ENCODE assay signal across 25 cellular contexts in genomic region chr13:53001871-53002270, GRCh38. TPM values are rescaled to one million over a fixed set of nuclear protein-coding genes. Genes with fewer than 3 reads are reported as not detected.
"Had no signal": no experiment of that assay in that cellular context is flagged by ENCODE, and none has a peak within 500 bp of the region (broad histone marks: within the 10 kb centered on the region; RNA-seq: fewer than 3 reads in every experiment).

No MANE protein-coding gene starts in this region.

- DNase-seq: activated B cell treated with CpG ODN at 0.5 μM for 24 hours; activated CD4-positive, alpha-beta T cell treated with anti-CD3 and anti-CD28 coated beads for 1 hour; activated CD4-positive, alpha-beta T cell treated with anti-CD3 and anti-CD28 coated beads, Interleukin-2, amount 10 ng/mL, durations not matched to agents 24 days and 14 days; activated CD4-positive, alpha-beta T cell treated with anti-CD3 and anti-CD28 coated beads, Interleukin-2, amount 50 U/mL, for 48 hours; activated CD8-positive, alpha-beta memory T cell treated with anti-CD3 and anti-CD28 coated beads, Interleukin-2, amount 10 ng/mL, durations not matched to agents 7 days and 5 days; activated effector memory CD4-positive, alpha-beta T cell treated with anti-CD3 and anti-CD28 coated beads, Interleukin-2, amount 50 U/mL, for 16 hours; activated naive CD4-positive, alpha-beta T cell treated with Interleukin-2 at 50 U/mL for 16 hours; activated naive CD8-positive, alpha-beta T cell treated with anti-CD3 and anti-CD28 coated beads, Interleukin-2, amount 50 U/mL, for 24 hours; activated T-cell treated with anti-CD3 and anti-CD28 coated beads, Interleukin-2, amount 50 U/mL, for 24 hours; amniotic stem cell; body of pancreas; NCI-H1048; NCI-H1417 treated with DMSO at 0.1 percent for 48 hours; NCI-H1694; NCI-H2029; NCI-H446; NCI-H524; SIG-M5; T-helper 17 cell; T-helper 9 cell had no signal

- H3K4me1 ChIP-seq: ascending aorta had no signal

- H3K36me3 ChIP-seq: ascending aorta, cardiac muscle cell had no signal

- H3K9me3 ChIP-seq: ascending aorta, body of pancreas had no signal

- H3K27ac ChIP-seq: ascending aorta, body of pancreas, cardiac muscle cell had no signal

- H3K27me3 ChIP-seq: ascending aorta, body of pancreas, cardiac muscle cell had no signal

- ATAC-seq: activated CD8-positive, alpha-beta memory T cell treated with anti-CD3 and anti-CD28 coated beads, Interleukin-2, amount 10 ng/mL, durations not matched to agents 7 days and 5 days; activated naive CD4-positive, alpha-beta T cell treated with anti-CD3 and anti-CD28 coated beads, Interleukin-2, amount 50 U/mL, for 72 hours; activated naive CD8-positive, alpha-beta T cell treated with anti-CD3 and anti-CD28 coated beads, Interleukin-2, amount 50 U/mL, for 24 hours; body of pancreas; K562; T-helper 17 cell had no signal

- H3K4me3 ChIP-seq: ascending aorta, body of pancreas, cardiac muscle cell, K562 had no signal

RNA-seq across cellular contexts. Expression of gene OLFM4, which starts 26.7 kb away (rescaled TPM):
- total RNA-seq: activated B cell treated with CpG ODN at 0.5 μM for 24 hours; activated CD4-positive, alpha-beta T cell treated with anti-CD3 and anti-CD28 coated beads, Interleukin-2, amount 10 ng/mL, durations not matched to agents 24 days and 14 days; activated CD8-positive, alpha-beta memory T cell treated with anti-CD3 and anti-CD28 coated beads, Interleukin-2, amount 10 ng/mL, durations not matched to agents 7 days and 5 days; activated naive CD4-positive, alpha-beta T cell treated with anti-CD3 and anti-CD28 coated beads, Interleukin-2, amount 50 U/mL, for 72 hours; ascending aorta; cardiac muscle cell; K562; RPMI7951; T-helper 17 cell had no signal
- polyA plus RNA-seq: cardiac muscle cell, K562 had no signal
